In the genomic region with DNA sequence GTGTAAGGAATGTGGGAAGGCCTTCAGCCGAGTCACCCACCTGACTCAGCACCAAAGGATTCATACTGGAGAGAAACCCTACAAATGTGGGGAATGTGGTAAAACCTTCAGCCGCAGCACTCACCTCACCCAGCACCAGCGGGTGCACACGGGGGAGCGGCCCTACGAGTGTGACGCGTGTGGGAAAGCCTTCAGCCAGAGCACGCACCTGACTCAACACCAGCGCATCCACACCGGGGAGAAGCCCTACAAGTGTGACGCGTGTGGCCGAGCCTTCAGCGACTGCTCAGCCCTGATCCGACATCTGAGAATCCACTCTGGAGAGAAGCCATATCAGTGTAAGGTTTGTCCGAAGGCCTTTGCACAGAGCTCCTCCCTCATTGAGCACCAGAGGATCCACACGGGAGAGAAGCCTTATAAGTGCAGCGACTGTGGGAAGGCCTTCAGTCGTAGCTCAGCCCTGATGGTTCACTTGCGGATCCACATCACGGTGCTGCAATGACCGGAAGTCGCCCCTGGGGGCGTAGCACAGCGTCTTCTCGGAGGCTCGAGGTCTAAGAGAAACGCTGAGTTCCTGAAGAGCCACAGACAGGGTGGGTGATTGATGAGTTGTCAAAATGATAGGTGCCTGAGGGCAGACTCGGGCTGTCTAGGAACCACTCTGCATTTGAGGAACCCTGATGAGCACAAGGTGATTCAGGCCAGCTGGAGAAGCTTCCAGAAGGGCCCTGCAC, we compare ENCODE assay signal across 12 cellular contexts. TPM values are rescaled to one million over a fixed set of nuclear protein-coding genes. Genes with fewer than 3 reads are reported as not detected.
DNase-seq lines count a peak whose midpoint lies in the region; TF ChIP-seq lines count a peak whose summit lies in the region.
"Had no signal": no experiment of that assay in that cellular context is flagged by ENCODE, and none has a peak within 500 bp of the region (broad histone marks: within the 10 kb centered on the region; RNA-seq: fewer than 3 reads in every experiment).

No MANE protein-coding gene starts in this region.

- H3K27me3 Mint-ChIP-seq in endodermal cell (ENCODE audit: insufficient read depth) (no peaks in the 10 kb centered on the region), type B pancreatic cell (no peaks in the 10 kb centered on the region)
- H3K27me3 Mint-ChIP-seq: CD4-positive, CD25-positive, alpha-beta regulatory T cell; T-cell had no signal

- H3K4me3 Mint-ChIP-seq in endodermal cell (no peak overlapping the region), type B pancreatic cell (no peak overlapping the region)
- H3K4me3 Mint-ChIP-seq: CD4-positive, CD25-positive, alpha-beta regulatory T cell; T-cell had no signal

- H3K27me3 ChIP-seq in endodermal cell (ENCODE audit: control insufficient read depth, insufficient read depth, low read length, poor library complexity, severe bottlenecking), result no peaks in the 10 kb centered on the region

- no peaks in the 10 kb centered on the region for H3K4me1 ChIP-seq in endodermal cell (ENCODE audit: control insufficient read depth, insufficient read depth, low read length)

- H3K36me3 Mint-ChIP-seq in endodermal cell (ENCODE audit: low read depth) (peaks cover 61% of the 10 kb centered on the region), type B pancreatic cell (peaks cover 26% of the 10 kb centered on the region)

- DNase-seq in HT1080 (ENCODE audit: low read depth), result peak; percentile 50
- peak; percentile 85 for DNase-seq in endodermal cell
- no peak for DNase-seq in type B pancreatic cell (ENCODE audit: extremely low spot score, unreplicated experiment)
- DNase-seq in DMS114 treated with DMSO at 0.1 percent for 48 hours (lab: John Stamatoyannopoulos, UW; ENCODE audit: unreplicated experiment), result no peak
- no peak for DNase-seq in middle frontal gyrus (ENCODE audit: extremely low spot score, low spot score)
- DNase-seq: CD4-positive, CD25-positive, alpha-beta regulatory T cell; effector memory CD4-positive, alpha-beta T cell; mucosa of descending colon; NCI-H187; NCI-H524; T-cell had no signal

- H3K9me3 ChIP-seq in endodermal cell (ENCODE audit: control insufficient read depth, low read length), result no peaks in the 10 kb centered on the region
- H3K9me3 ChIP-seq: mucosa of descending colon had no signal

- peak; percentile 55 for TF ChIP-seq CTCF in endodermal cell (conservative IDR thresholded peaks at IDR 0.05)
- peak; percentile 53 for TF ChIP-seq CTCF in type B pancreatic cell (conservative IDR thresholded peaks at IDR 0.05)

- H3K9me3 Mint-ChIP-seq in endodermal cell (peaks cover 20% of the 10 kb centered on the region), type B pancreatic cell (no peaks in the 10 kb centered on the region)
- H3K9me3 Mint-ChIP-seq: T-cell had no signal

- H3K36me3 ChIP-seq in endodermal cell (ENCODE audit: control insufficient read depth, insufficient read depth, low read length), result peaks cover 58% of the 10 kb centered on the region

- no peak overlapping the region for H3K9ac ChIP-seq in endodermal cell (ENCODE audit: extremely low read depth, low read length, poor library complexity, severe bottlenecking)
- H3K9ac ChIP-seq: KMS-11 had no signal

- H3K27ac ChIP-seq in endodermal cell (ENCODE audit: low read depth, low read length), result no peak overlapping the region
- H3K27ac ChIP-seq: KMS-11 had no signal

- 90% methylated on average over 24 to 30 of the region's 30 CpGs for WGBS in endodermal cell (ENCODE audit: insufficient coverage in 1 of 2, insufficient read length in 1 of 2), 2 experiments

- H3K4me3 ChIP-seq in endodermal cell (ENCODE audit: low read length), result no peak overlapping the region
- H3K4me3 ChIP-seq: mucosa of descending colon had no signal

- H3K4me1 Mint-ChIP-seq in endodermal cell (no peaks in the 10 kb centered on the region), type B pancreatic cell (ENCODE audit: unreplicated experiment) (no peaks in the 10 kb centered on the region)

- H3K27ac Mint-ChIP-seq in endodermal cell (no peak overlapping the region), type B pancreatic cell (no peak overlapping the region)
- H3K27ac Mint-ChIP-seq: T-cell had no signal

RNA-seq across cellular contexts. Expression of a gene that starts 12.2 kb away (rescaled TPM):
- total RNA-seq in HT1080 (2014; rRNA removed; shearing (Covaris generic)), result 3.7 and 5.2 TPM in 2 replicates
- 3.4 and 3.8 TPM in 2 replicates for polyA plus RNA-seq in HT1080 (2015; cell fraction: cytosol; rRNA removed)
- polyA plus RNA-seq in HT1080 (2015; cell fraction: nucleus; rRNA removed), result 5.8 and 6.1 TPM in 2 replicates
- total RNA-seq in endodermal cell (1 to 10 TPM; 3.8 TPM), type B pancreatic cell (ENCODE audit: low replicate concordance) (4.2 and 5.4 TPM in 2 replicates)
- 2.9 TPM for polyA plus RNA-seq in endodermal cell (2013, experiment 1 of 2)
- 2.5 TPM for polyA plus RNA-seq in endodermal cell (2013, experiment 2 of 2)

RNA-seq across cellular contexts. Expression of a gene that starts 14.3 kb away (rescaled TPM):
- 20.3 and 22.8 TPM in 2 replicates for total RNA-seq in HT1080 (2014; rRNA removed; shearing (Covaris generic))
- polyA plus RNA-seq in HT1080 (2015; cell fraction: cytosol; rRNA removed), result 12.2 and 18.8 TPM in 2 replicates
- polyA plus RNA-seq in HT1080 (2015; cell fraction: nucleus; rRNA removed), result 4.7 and 5.9 TPM in 2 replicates
- 10 to 100 TPM; 12.6 to 16.4 TPM for total RNA-seq in endodermal cell
- polyA plus RNA-seq in endodermal cell (2013, experiment 1 of 2), result 17.8 TPM
- polyA plus RNA-seq in endodermal cell (2013, experiment 2 of 2), result 19.7 TPM
- total RNA-seq in type B pancreatic cell (ENCODE audit: low replicate concordance), result 5.1 and 11.7 TPM in 2 replicates

RNA-seq across cellular contexts. Expression of a gene that starts 23.6 kb away (rescaled TPM):
- 0.67 and 2.1 TPM in 2 replicates for total RNA-seq in HT1080 (2014; rRNA removed; shearing (Covaris generic))
- 0.42 and 0.45 TPM in 2 replicates for polyA plus RNA-seq in HT1080 (2015; cell fraction: cytosol; rRNA removed)
- 0.86 and 2.1 TPM in 2 replicates for polyA plus RNA-seq in HT1080 (2015; cell fraction: nucleus; rRNA removed)
- total RNA-seq in endodermal cell (1 to 10 TPM; 5.2 to 5.9 TPM), type B pancreatic cell (ENCODE audit: low replicate concordance) (4.1 and 8.1 TPM in 2 replicates)
- 5.0 TPM for polyA plus RNA-seq in endodermal cell (2013, experiment 1 of 2)
- 4.1 TPM for polyA plus RNA-seq in endodermal cell (2013, experiment 2 of 2)

RNA-seq across cellular contexts. Expression of a gene that starts 33.8 kb away (rescaled TPM):
- total RNA-seq in HT1080 (2014; rRNA removed; shearing (Covaris generic)), result 78.6 and 105 TPM in 2 replicates
- polyA plus RNA-seq in HT1080 (2015; cell fraction: cytosol; rRNA removed), result 39.6 and 39.7 TPM in 2 replicates
- polyA plus RNA-seq in HT1080 (2015; cell fraction: nucleus; rRNA removed), result 72.8 and 75.1 TPM in 2 replicates
- total RNA-seq in endodermal cell (10 to 100 TPM; 27.5 to 28.0 TPM), type B pancreatic cell (ENCODE audit: low replicate concordance) (35.2 and 36.8 TPM in 2 replicates)
- polyA plus RNA-seq in endodermal cell (2013, experiment 1 of 2), result 35.3 TPM
- polyA plus RNA-seq in endodermal cell (2013, experiment 2 of 2), result 36.1 TPM

RNA-seq across cellular contexts. Expression of a gene that starts 41.8 kb away (rescaled TPM):
- 0.08 and 1.4 TPM in 2 replicates for total RNA-seq in HT1080 (2014; rRNA removed; shearing (Covaris generic))
- polyA plus RNA-seq in HT1080 (2015; cell fraction: cytosol; rRNA removed), result 0.90 and 1.5 TPM in 2 replicates
- 1.1 and 1.2 TPM in 2 replicates for polyA plus RNA-seq in HT1080 (2015; cell fraction: nucleus; rRNA removed)
- 1 to 10 TPM; 3.1 to 3.8 TPM for total RNA-seq in endodermal cell
- 3.6 TPM for polyA plus RNA-seq in endodermal cell (2013, experiment 1 of 2)
- 2.3 TPM for polyA plus RNA-seq in endodermal cell (2013, experiment 2 of 2)
- 2.8 and 3.8 TPM in 2 replicates for total RNA-seq in type B pancreatic cell (ENCODE audit: low replicate concordance)

Comparison
In these comparisons a context has a peak if more than half of its experiments do, and no peak if none do; other contexts are left out.
1. DNase-seq: peak in HT1080 (single experiment) and endodermal cell (single experiment); none in type B pancreatic cell (single experiment), DMS114 treated with DMSO at 0.1 percent for 48 hours (single experiment) and middle frontal gyrus (single experiment).